1 cellular context compared by ENCODE assay signal in the genomic region with DNA sequence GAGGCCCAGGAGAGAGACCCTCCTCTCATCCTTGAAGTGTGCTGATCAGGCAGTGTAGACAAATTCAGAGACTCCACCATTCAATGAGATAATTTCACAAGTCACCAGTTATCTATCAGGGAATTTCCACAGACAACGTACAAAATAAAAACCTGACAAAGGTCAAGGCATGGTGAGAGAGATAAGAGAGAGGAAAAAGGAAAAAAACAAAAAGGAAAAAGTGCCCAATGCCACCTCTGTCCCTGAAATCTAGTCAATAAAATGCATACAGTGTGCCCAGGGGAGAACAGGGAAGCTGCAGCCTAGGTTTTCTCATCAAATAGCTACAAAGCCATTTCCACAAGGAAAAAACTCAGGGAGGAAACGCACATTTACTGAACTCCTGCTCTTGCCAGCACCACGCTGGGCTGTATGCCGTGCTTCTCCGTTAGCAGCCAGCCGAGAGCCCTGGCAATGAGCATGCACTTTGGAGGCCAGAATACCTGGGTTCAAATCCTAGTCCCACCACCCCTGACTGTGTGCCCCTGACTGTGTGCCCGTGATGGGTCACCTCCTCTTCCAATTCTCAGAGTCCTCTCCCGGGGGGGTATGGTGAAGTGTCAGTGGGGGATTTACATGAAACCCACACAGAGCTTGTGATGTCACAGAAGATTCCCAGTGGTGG.
TF ChIP-seq lines count a peak whose summit lies in the region.

No MANE protein-coding gene starts in this region.

TF ChIP-seq in HEK293, 187 proteins besides CTCF, POLR2A, EP300 and RAD21:
- TF ChIP-seq ZBTB11 (tag by site-specific recombination; conservative IDR thresholded peaks at IDR 0.05; ENCODE audit: low read depth): no peak
- TF ChIP-seq ZNF398 (tag by site-specific recombination; IDR thresholded peaks at IDR 0.05): no peak
- no peak for TF ChIP-seq ZNF426 (tag by site-specific recombination; IDR thresholded peaks at IDR 0.05)
- TF ChIP-seq ZIC2 (tag by site-specific recombination; IDR thresholded peaks at IDR 0.05): peak; percentile 52
- no peak for TF ChIP-seq ZNF624 (tag by site-specific recombination; IDR thresholded peaks at IDR 0.05)
- no peak for TF ChIP-seq HOXC10 (CRISPR knock-in tag; IDR thresholded peaks at IDR 0.05)
- no peak for TF ChIP-seq ZNF558 (tag by site-specific recombination; IDR thresholded peaks at IDR 0.05)
- no peak for TF ChIP-seq ZNF433 (tag by site-specific recombination; IDR thresholded peaks at IDR 0.05; ENCODE audit: low read depth)
- peak; percentile 75 for TF ChIP-seq GLIS1 (tag by site-specific recombination; IDR thresholded peaks at IDR 0.05)
- no peak for TF ChIP-seq PATZ1 (tag by site-specific recombination; IDR thresholded peaks at IDR 0.05)
- no peak for TF ChIP-seq ZNF585B (tag by site-specific recombination; IDR thresholded peaks at IDR 0.05)
- TF ChIP-seq SP2 (tag by site-specific recombination; IDR thresholded peaks at IDR 0.05): no peak
- TF ChIP-seq ZNF521 (tag by site-specific recombination; IDR thresholded peaks at IDR 0.05): no peak
